ENCODE assay signal across 15 cellular contexts in genomic region chr15:81199031-81199779, GRCh38.
"Had no signal": no experiment of that assay in that cellular context is flagged by ENCODE, and none has a peak within 500 bp of the region (broad histone marks: within the 10 kb centered on the region; RNA-seq: fewer than 3 reads in every experiment).

No MANE protein-coding gene starts in this region.

- H3K27me3 ChIP-seq: neural progenitor cell, pancreas had no signal

- H3K36me3 ChIP-seq: gastroesophageal sphincter, neural progenitor cell, pancreas had no signal

- H3K27ac ChIP-seq: gastroesophageal sphincter, neural progenitor cell, pancreas had no signal

- H3K4me3 Mint-ChIP-seq: activated naive CD8-positive, alpha-beta T cell treated with anti-CD3 and anti-CD28 coated beads, Interleukin-2, amount 10 ng/mL, durations not matched to agents 7 days and 5 days; neural progenitor cell; stimulated activated memory B cell treated with anti-CD40 and anti-IgM and Interleukin-4, amounts not matched to agents 10 μg/mL and 1 μg/mL and 100 μg/mL, for 72 hours had no signal

- H3K4me1 ChIP-seq: pancreas had no signal

- H3K9me3 Mint-ChIP-seq: activated naive CD8-positive, alpha-beta T cell treated with anti-CD3 and anti-CD28 coated beads, Interleukin-2, amount 10 ng/mL, durations not matched to agents 7 days and 5 days; neural progenitor cell; stimulated activated memory B cell treated with anti-CD40 and anti-IgM and Interleukin-4, amounts not matched to agents 10 μg/mL and 1 μg/mL and 100 μg/mL, for 72 hours had no signal

- H2AFZ ChIP-seq: neural progenitor cell had no signal

- H3K4me3 ChIP-seq: gastroesophageal sphincter, lung, neural progenitor cell, pancreas had no signal

- DNase-seq: activated CD4-positive, CD25-positive, alpha-beta regulatory T cell treated with anti-CD3 and anti-CD28 coated beads, Interleukin-2, amount 50 U/mL, for 72 hours; activated naive CD4-positive, alpha-beta T cell; activated naive CD8-positive, alpha-beta T cell treated with anti-CD3 and anti-CD28 coated beads, Interleukin-2, amount 10 ng/mL, durations not matched to agents 7 days and 5 days; activated T-cell treated with anti-CD3 and anti-CD28 coated beads for 4 hours; aorta; left colon; midbrain; pancreas; stimulated activated CD4-positive, alpha-beta T cell treated with anti-CD3 and anti-CD28 coated beads, Interleukin-2, amount 100 ng/mL, for 48 hours; T-helper 9 cell had no signal

- FAIRE-seq: islet of Langerhans had no signal

- H3K27ac Mint-ChIP-seq: activated naive CD8-positive, alpha-beta T cell treated with anti-CD3 and anti-CD28 coated beads, Interleukin-2, amount 10 ng/mL, durations not matched to agents 7 days and 5 days; neural progenitor cell; stimulated activated memory B cell treated with anti-CD40 and anti-IgM and Interleukin-4, amounts not matched to agents 10 μg/mL and 1 μg/mL and 100 μg/mL, for 72 hours had no signal

- ATAC-seq: gastroesophageal sphincter; left colon; pancreas; stimulated activated memory B cell treated with anti-CD40 and anti-IgM and Interleukin-4, amounts not matched to agents 10 μg/mL and 1 μg/mL and 100 μg/mL, for 72 hours had no signal

- H3K9ac ChIP-seq: neural progenitor cell had no signal

- H3K4me1 Mint-ChIP-seq: activated naive CD8-positive, alpha-beta T cell treated with anti-CD3 and anti-CD28 coated beads, Interleukin-2, amount 10 ng/mL, durations not matched to agents 7 days and 5 days; stimulated activated memory B cell treated with anti-CD40 and anti-IgM and Interleukin-4, amounts not matched to agents 10 μg/mL and 1 μg/mL and 100 μg/mL, for 72 hours had no signal

- H3K36me3 Mint-ChIP-seq: activated naive CD8-positive, alpha-beta T cell treated with anti-CD3 and anti-CD28 coated beads, Interleukin-2, amount 10 ng/mL, durations not matched to agents 7 days and 5 days; neural progenitor cell; stimulated activated memory B cell treated with anti-CD40 and anti-IgM and Interleukin-4, amounts not matched to agents 10 μg/mL and 1 μg/mL and 100 μg/mL, for 72 hours had no signal

- H3K4me2 ChIP-seq: neural progenitor cell had no signal

- H3K9me3 ChIP-seq: gastroesophageal sphincter, pancreas had no signal
